ENCODE assay signal across 21 cellular contexts in the genomic region with DNA sequence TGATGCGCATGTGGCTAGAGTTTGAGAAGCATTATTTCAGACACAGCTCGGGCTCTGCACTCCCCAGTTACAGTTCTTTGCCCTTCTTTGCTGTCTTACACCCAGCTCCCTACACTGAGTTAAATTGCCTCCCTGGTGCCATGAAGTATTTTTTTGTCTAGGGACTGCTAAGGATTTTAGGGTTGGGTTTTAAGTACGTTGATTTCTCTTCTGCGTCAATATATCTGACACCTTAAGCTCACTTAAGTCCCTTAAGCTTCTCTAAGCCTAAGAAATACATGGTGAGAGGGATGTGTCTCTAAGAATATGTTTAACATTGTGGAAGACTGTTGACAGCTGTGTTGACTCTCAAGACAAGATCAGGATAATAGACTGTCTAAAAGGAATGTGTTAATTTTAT.
"Had no signal": no experiment of that assay in that cellular context is flagged by ENCODE, and none has a peak within 500 bp of the region (broad histone marks: within the 10 kb centered on the region; RNA-seq: fewer than 3 reads in every experiment).

No MANE protein-coding gene starts in this region.

- H3K36me3 ChIP-seq: colonic mucosa, esophagus muscularis mucosa, gastroesophageal sphincter, left ventricle myocardium inferior, lower lobe of right lung, pancreas, right lobe of liver, stomach, thoracic aorta, transverse colon had no signal

- H3K27me3 ChIP-seq: colonic mucosa, esophagus muscularis mucosa, gastroesophageal sphincter, pancreas, right lobe of liver, stomach, transverse colon had no signal

- ATAC-seq: gastroesophageal sphincter, left cardiac atrium, lower lobe of right lung, natural killer cell, pancreas, right lobe of liver had no signal

- DNase-seq: colonic mucosa; effector CD4-positive, alpha-beta T cell; foreskin fibroblast; glutamatergic neuron; immature natural killer cell; left cardiac atrium; left ventricle myocardium inferior; lower lobe of right lung; natural killer cell; occipital lobe; pancreas; right lobe of liver; stimulated activated CD4-positive, alpha-beta T cell treated with anti-CD3 and anti-CD28 coated beads, Interleukin-2, amount 100 ng/mL, for 24 hours; stimulated activated CD4-positive, alpha-beta T cell treated with anti-CD3 and anti-CD28 coated beads, Interleukin-4, amount 100 ng/mL, for 4 hours; stimulated activated naive CD4-positive, alpha-beta T cell; stomach; substantia nigra; transverse colon had no signal

- H3K4me1 ChIP-seq: colonic mucosa had no signal

- H3K4me3 ChIP-seq: colonic mucosa, esophagus muscularis mucosa, gastroesophageal sphincter, left ventricle myocardium inferior, lower lobe of right lung, pancreas, right lobe of liver, stomach, thoracic aorta, transverse colon had no signal

- H3K27ac ChIP-seq: colonic mucosa, esophagus muscularis mucosa, gastroesophageal sphincter, left ventricle myocardium inferior, lower lobe of right lung, pancreas, right lobe of liver, stomach, thoracic aorta, transverse colon had no signal

- H3K9me3 ChIP-seq: colonic mucosa, esophagus muscularis mucosa, gastroesophageal sphincter, left ventricle myocardium inferior, lower lobe of right lung, pancreas, right lobe of liver, stomach, thoracic aorta, transverse colon had no signal
